ENCODE assay signal across 26 cellular contexts in the genomic region with DNA sequence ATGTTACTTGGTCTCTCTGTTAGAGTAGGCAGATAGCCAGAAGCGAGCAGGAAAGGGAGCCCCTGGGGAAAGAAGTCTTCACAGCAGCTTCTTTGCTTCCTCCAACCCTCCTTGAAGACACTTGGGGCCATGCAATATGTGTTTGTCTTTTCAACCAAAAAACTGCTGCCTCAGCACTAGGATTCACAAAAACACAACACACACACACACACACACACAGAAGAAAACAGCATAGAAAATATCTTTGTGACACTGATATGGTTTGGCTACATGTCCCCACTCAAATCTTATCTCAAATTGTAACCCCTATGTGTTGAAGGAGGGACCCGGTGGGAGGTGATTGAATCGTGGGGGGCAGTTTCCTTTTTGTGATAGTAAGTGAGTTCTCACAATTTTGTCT.
"Had no signal": no experiment of that assay in that cellular context is flagged by ENCODE, and none has a peak within 500 bp of the region (broad histone marks: within the 10 kb centered on the region; RNA-seq: fewer than 3 reads in every experiment).

No MANE protein-coding gene starts in this region.

- H3K36me3 ChIP-seq: colonic mucosa, esophagus squamous epithelium, gastrocnemius medialis, heart right ventricle, left lung, lower lobe of right lung had no signal

- DNase-seq: colonic mucosa; cortex of kidney; effector CD8-positive, alpha-beta T cell; effector memory CD8-positive, alpha-beta T cell; endodermal cell; erythroblast; esophagus squamous epithelium; foreskin fibroblast; foreskin melanocyte; gastrocnemius medialis; glutamatergic neuron; head of caudate nucleus; heart right ventricle; hippocampal formation; left cardiac atrium; left lung; left ventricle myocardium superior; lower lobe of right lung; mesenchymal stem cell; mucosa of descending colon; naive B cell had no signal

- H3K27me3 ChIP-seq: colonic mucosa, esophagus squamous epithelium, gastrocnemius medialis, heart right ventricle, left lung had no signal

- H3K27ac ChIP-seq: colonic mucosa, epithelial cell of prostate, esophagus squamous epithelium, gastrocnemius medialis, heart right ventricle, left lung, lower lobe of right lung had no signal

- H3K9me3 ChIP-seq: colonic mucosa, gastrocnemius medialis, lower lobe of right lung, mucosa of descending colon had no signal

- H3K4me1 ChIP-seq: colonic mucosa, esophagus squamous epithelium, gastrocnemius medialis, heart right ventricle, left lung, lower lobe of right lung had no signal

- ATAC-seq: effector memory CD8-positive, alpha-beta T cell; esophagus mucosa; gastrocnemius medialis; heart right ventricle; left cardiac atrium; left lung; left ventricle myocardium superior; lower lobe of right lung; mucosa of descending colon had no signal

- FAIRE-seq: endometrium, islet of Langerhans, keratinocyte had no signal

- H3K4me3 ChIP-seq: colonic mucosa, esophagus squamous epithelium, gastrocnemius medialis, heart right ventricle, left lung, lower lobe of right lung, mucosa of descending colon had no signal
